ENCODE assay signal across 8 cellular contexts in the genomic region with DNA sequence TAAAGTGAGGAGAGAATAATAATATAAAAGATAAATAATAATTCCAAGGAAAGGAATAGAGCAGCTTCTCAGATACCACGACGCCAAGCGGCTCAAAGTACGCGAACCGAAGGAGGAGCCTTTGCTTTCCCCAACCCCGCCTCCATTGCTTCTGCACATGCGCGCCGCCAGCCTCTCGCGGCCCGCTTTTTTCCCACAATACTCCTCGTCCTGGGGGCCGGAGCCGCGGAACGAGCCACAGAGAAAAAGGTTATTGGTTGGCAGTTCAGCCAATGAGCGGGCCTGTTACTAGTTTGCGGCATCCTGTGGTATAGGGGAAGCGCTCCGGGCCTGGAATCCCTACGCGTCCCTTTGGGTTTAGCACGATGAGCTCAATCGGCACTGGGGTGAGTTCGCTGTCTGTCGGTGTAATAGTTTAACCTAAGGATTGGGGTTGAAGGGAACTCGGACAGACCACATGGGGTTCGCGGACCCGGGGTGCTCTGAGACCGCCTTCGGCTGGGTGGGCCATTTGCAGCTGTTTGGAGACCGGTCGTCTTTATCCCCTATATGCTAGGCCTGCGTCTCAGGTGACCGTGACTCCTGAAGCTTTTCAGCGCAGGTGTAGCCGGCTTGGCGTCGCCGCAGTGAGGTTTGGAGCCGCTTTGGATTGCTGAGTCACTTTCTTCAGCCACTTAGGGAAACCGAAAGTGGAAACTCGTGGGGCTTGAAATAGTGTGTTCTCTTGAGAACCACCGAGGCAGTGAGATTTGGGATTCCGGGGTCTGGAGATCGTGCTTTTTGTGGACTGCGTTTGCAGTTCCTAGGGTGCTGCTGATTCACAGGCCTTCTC. TPM values are rescaled to one million over a fixed set of nuclear protein-coding genes. Genes with fewer than 3 reads are reported as not detected.
A peak's percentile ranks its signal among the peaks of the same experiment; 100 is the strongest.
DNase-seq lines count a peak whose midpoint lies in the region; ATAC-seq and TF ChIP-seq lines count a peak whose summit lies in the region.

A gene (plus strand): TSS at position 288 of the 832 bp plus-strand sequence. CDS start 78 bp downstream, at position 366.

- H3K27me3 ChIP-seq in PC-9 (ENCODE audit: insufficient read depth, low read depth) = no peaks in the 10 kb centered on the region

- CTCF ChIA-PET in PC-9 (lab: Charles Lee) = no interaction called here

- TF ChIP-seq CTCF in PC-9 (conservative IDR thresholded peaks at IDR 0.05) (no peak), mucosa of descending colon (IDR thresholded peaks at IDR 0.05) (no peak)

- H3K79me2 ChIP-seq in PC-9 (ENCODE audit: low read depth) = peaks cover 48% of the 10 kb centered on the region

- ATAC-seq in GM21619 (IDR thresholded peaks at IDR 0.05; ENCODE audit: unreplicated experiment) = peak; percentile 89
- peak; percentile 97 for ATAC-seq in mucosa of descending colon

- H3K27ac ChIP-seq in PC-9 (peak within 1 kb of the TSS; percentile 97), epithelial cell of prostate (peak within 1 kb of the TSS; percentile 94)

- H3K4me3 ChIP-seq in Jurkat, Clone E6-1 (ENCODE audit: low read length) = peak within 1 kb of the TSS; percentile 97
- H3K4me3 ChIP-seq in PC-9 (peak within 1 kb of the TSS; percentile 87), mucosa of descending colon (peak within 1 kb of the TSS; percentile 76)

- peaks cover 22% of the 10 kb centered on the region for H3F3A ChIP-seq in PC-9 (ENCODE audit: insufficient read depth, low read depth)

- H3K9me2 ChIP-seq in PC-9 (ENCODE audit: insufficient read depth) = no peaks in the 10 kb centered on the region

- intact Hi-C loops in PC-9 (cut with micrococcal nuclease; ENCODE audit: unreplicated experiment) = loop anchor here (1.0 to 10.0 kb wide), 3 partner anchors 44 to 140 kb away; a partner anchor contains a TSS
- intact Hi-C loops in mucosa of descending colon (cut with DNase I, micrococcal nuclease) = no loop called here

- H3K4me1 ChIP-seq in PC-9 (replicated peaks; ENCODE audit: insufficient read depth) (peaks cover 28% of the 10 kb centered on the region), mucosa of descending colon (ENCODE audit: low read depth) (peaks cover 23% of the 10 kb centered on the region)

- POLR2A ChIA-PET in PC-9 (lab: Charles Lee; ENCODE audit: unreplicated experiment) = interaction anchor here (0.5 to 1.3 kb wide), 8 partner anchors 8 to 1658 kb away, joined by 3 to 14 read pairs (median 6); a partner anchor contains a TSS

- H3K36me3 ChIP-seq in PC-9 (ENCODE audit: low read depth) = peaks cover 16% of the 10 kb centered on the region
- H3K36me3 ChIP-seq in mucosa of descending colon (ENCODE audit: low read depth) = no peaks in the 10 kb centered on the region

- H2AFZ ChIP-seq in PC-9 = peak within 1 kb of the TSS; percentile 90

- BruUV-seq in PC-9 (replicated peaks; lab: Mats Ljungman, UMichigan) = TSS peak; percentile 88

- peak; percentile 96 for DNase-seq in DMS153 (lab: John Stamatoyannopoulos, UW)
- DNase-seq in Jurkat, Clone E6-1 (ENCODE audit: low read depth, low spot score) = peak; percentile 97
- DNase-seq in PC-9 = peak; percentile 93 to 96
- DNase-seq in activated T-cell treated with anti-CD3 and anti-CD28 coated beads, Interleukin-2, amount 50 U/mL, for 1 hour = peak; percentile 96
- DNase-seq in epithelial cell of prostate (ENCODE audit: low read depth, low spot score) = peak; percentile 85
- peak; percentile 97 to 98 (median 98) for DNase-seq in mucosa of descending colon
- DNase-seq in stimulated activated CD8-positive, alpha-beta memory T cell treated with anti-CD3 and anti-CD28 coated beads, Interleukin-4, amount 100 ng/mL, for 24 hours (ENCODE audit: low read depth) = peak; percentile 97

- H4K20me1 ChIP-seq in PC-9 (ENCODE audit: insufficient read depth) = peaks cover 28% of the 10 kb centered on the region

- H3K4me2 ChIP-seq in PC-9 = peak within 1 kb of the TSS; percentile 90

- no peaks in the 10 kb centered on the region for H3K9me3 ChIP-seq in PC-9 (ENCODE audit: insufficient read depth, low read depth)
- no peaks in the 10 kb centered on the region for H3K9me3 ChIP-seq in mucosa of descending colon

RNA-seq across cellular contexts. Expression of the gene that starts here (rescaled TPM):
- polyA plus RNA-seq in Jurkat, Clone E6-1 (2012; ENCODE audit: insufficient read depth, insufficient read length) = 348 TPM
- total RNA-seq in PC-9 (2021) (202 and 277 TPM in 2 replicates), mucosa of descending colon (100 to 1,000 TPM in 2 of 3 donors, 10 to 100 TPM in 1; 93.2 to 124 (median 105) TPM)

Comparison
In these comparisons a context has a peak if more than half of its experiments do, and no peak if none do; other contexts are left out.
1. Peak in every context shown above with its lines: DNase-seq, ATAC-seq, H3K4me3 ChIP-seq and H3K27ac ChIP-seq.